In the genomic region with DNA sequence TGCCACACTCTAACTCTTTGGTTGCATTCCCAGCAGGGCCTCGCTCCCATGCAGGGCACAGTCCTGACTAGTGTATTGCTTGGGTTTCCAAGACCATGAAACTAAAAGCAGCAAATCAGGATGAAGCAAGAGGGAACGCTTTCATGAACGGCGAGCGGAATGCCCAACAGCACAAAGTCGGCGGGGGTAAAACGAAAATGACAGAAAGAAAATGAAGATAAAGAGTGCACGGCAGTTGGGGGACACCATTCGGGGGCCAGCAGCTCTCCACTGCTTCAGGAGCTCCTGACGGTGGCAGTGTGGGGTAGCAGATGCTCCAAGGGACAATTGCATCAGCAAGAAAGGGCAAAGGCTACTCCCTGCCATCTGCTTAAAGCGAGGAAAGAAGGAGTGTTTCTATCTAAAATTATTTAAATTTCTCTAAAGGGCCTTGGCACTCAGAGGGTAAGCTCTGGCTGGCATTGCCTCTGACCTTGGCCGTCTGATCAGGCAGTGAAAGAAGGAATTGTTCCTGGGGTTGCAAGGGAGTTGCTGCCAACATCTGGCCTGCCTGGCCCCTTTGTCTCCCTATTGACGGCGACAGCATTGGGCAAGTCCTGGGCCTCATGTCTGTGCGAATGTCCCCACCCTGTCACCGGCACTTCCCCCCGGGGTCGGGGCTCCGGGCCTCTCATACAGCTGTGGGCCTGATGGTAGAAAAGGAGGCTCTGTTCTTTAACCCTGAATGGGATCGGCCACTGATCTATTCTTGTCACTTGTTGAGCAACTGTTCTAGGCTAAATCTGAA, we compare ENCODE assay signal across 1 cellular context.
TF ChIP-seq lines count a peak whose summit lies in the region.

No MANE protein-coding gene starts in this region.

TF ChIP-seq in HepG2, 621 proteins besides CTCF, POLR2A, EP300 and RAD21 (continued from another document and continues in another):
- TF ChIP-seq, protein P1, sequence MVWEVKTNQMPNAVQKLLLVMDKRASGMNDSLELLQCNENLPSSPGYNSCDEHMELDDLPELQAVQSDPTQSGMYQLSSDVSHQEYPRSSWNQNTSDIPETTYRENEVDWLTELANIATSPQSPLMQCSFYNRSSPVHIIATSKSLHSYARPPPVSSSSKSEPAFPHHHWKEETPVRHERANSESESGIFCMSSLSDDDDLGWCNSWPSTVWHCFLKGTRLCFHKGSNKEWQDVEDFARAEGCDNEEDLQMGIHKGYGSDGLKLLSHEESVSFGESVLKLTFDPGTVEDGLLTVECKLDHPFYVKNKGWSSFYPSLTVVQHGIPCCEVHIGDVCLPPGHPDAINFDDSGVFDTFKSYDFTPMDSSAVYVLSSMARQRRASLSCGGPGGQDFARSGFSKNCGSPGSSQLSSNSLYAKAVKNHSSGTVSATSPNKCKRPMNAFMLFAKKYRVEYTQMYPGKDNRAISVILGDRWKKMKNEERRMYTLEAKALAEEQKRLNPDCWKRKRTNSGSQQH (CRISPR knock-in tag; IDR thresholded peaks at IDR 0.05; ENCODE audit: low read depth) = no peak
- TF ChIP-seq ZSCAN30 (CRISPR knock-in tag; IDR thresholded peaks at IDR 0.05) (no peak), ZNF383 (CRISPR knock-in tag; IDR thresholded peaks at IDR 0.05; ENCODE audit: borderline replicate concordance) (no peak), CBFB (CRISPR knock-in tag; IDR thresholded peaks at IDR 0.05) (no peak; the same call in 1 of the 2 replicates), ZNF678 (CRISPR knock-in tag; IDR thresholded peaks at IDR 0.05) (no peak), ZNF607 (CRISPR knock-in tag; IDR thresholded peaks at IDR 0.05; ENCODE audit: borderline replicate concordance) (no peak), EHMT2 (IDR thresholded peaks at IDR 0.05; ENCODE audit: borderline replicate concordance, low read depth, low read length) (no peak), SRF (IDR thresholded peaks at IDR 0.05; ENCODE audit: low read depth, low read length) (no peak), CBX2 (IDR thresholded peaks at IDR 0.05; ENCODE audit: low read depth, low read length) (no peak), CBX2 (CRISPR knock-in tag; IDR thresholded peaks at IDR 0.05; ENCODE audit: low read depth) (no peak), GTF3A (CRISPR knock-in tag; conservative IDR thresholded peaks at IDR 0.05) (no peak), ZNF772 (CRISPR knock-in tag; IDR thresholded peaks at IDR 0.05) (no peak), NRL (CRISPR knock-in tag; IDR thresholded peaks at IDR 0.05; ENCODE audit: borderline replicate concordance) (peak; percentile 93), ZNF746 (CRISPR knock-in tag; IDR thresholded peaks at IDR 0.05) (no peak), ZNF556 (CRISPR knock-in tag; IDR thresholded peaks at IDR 0.05; ENCODE audit: borderline replicate concordance) (no peak), ZNF138 (CRISPR knock-in tag; IDR thresholded peaks at IDR 0.05; ENCODE audit: low read depth) (no peak), MATR3 (CRISPR knock-in tag; IDR thresholded peaks at IDR 0.05) (no peak), RFXAP (CRISPR knock-in tag; IDR thresholded peaks at IDR 0.05; ENCODE audit: borderline replicate concordance) (no peak), REL (CRISPR knock-in tag; conservative IDR thresholded peaks at IDR 0.05) (no peak), ZEB1 (IDR thresholded peaks at IDR 0.05; ENCODE audit: insufficient replicate concordance, low read depth) (no peak), FOXM1 (CRISPR knock-in tag; IDR thresholded peaks at IDR 0.05) (no peak), FOXJ3 (CRISPR knock-in tag; IDR thresholded peaks at IDR 0.05; ENCODE audit: borderline replicate concordance) (peak; percentile 15; the same call in 1 of the 2 replicates), ZNF292 (CRISPR knock-in tag; IDR thresholded peaks at IDR 0.05; ENCODE audit: borderline replicate concordance, low read depth) (no peak), KDM5B (CRISPR knock-in tag; IDR thresholded peaks at IDR 0.05; ENCODE audit: borderline replicate concordance) (no peak), BRCA1 (CRISPR knock-in tag; IDR thresholded peaks at IDR 0.05) (no peak), ERF (CRISPR knock-in tag; IDR thresholded peaks at IDR 0.05) (no peak), SRY (CRISPR knock-in tag; IDR thresholded peaks at IDR 0.05) (no peak), ZNF547 (CRISPR knock-in tag; IDR thresholded peaks at IDR 0.05) (peak; percentile 73; the same call in 1 of the 2 replicates), ATF7-NPFF (CRISPR knock-in tag; IDR thresholded peaks at IDR 0.05; ENCODE audit: low read depth) (no peak), ZBTB8A (CRISPR knock-in tag; IDR thresholded peaks at IDR 0.05; ENCODE audit: borderline replicate concordance, low read depth) (no peak), SNAPC2 (CRISPR knock-in tag; IDR thresholded peaks at IDR 0.05) (no peak), ZBTB42 (CRISPR knock-in tag; IDR thresholded peaks at IDR 0.05) (no peak), CREB1 (IDR thresholded peaks at IDR 0.05) (no peak), CREB1 (CRISPR knock-in tag; IDR thresholded peaks at IDR 0.05) (no peak), GATA4 (IDR thresholded peaks at IDR 0.05; ENCODE audit: borderline replicate concordance, low read depth) (no peak), SRSF1 (optimal IDR thresholded peaks at IDR 0.05; ENCODE audit: low read depth, low read length) (no peak), PTBP1 (IDR thresholded peaks at IDR 0.05; ENCODE audit: low read depth, low read length, poor library complexity, severe bottlenecking) (no peak), NFYC (CRISPR knock-in tag; IDR thresholded peaks at IDR 0.05) (no peak), ZNF615 (CRISPR knock-in tag; IDR thresholded peaks at IDR 0.05; ENCODE audit: borderline replicate concordance) (no peak), ZNF558 (CRISPR knock-in tag; IDR thresholded peaks at IDR 0.05; ENCODE audit: borderline replicate concordance) (no peak), ZNF619 (CRISPR knock-in tag; IDR thresholded peaks at IDR 0.05) (no peak), ZKSCAN5 (CRISPR knock-in tag; IDR thresholded peaks at IDR 0.05) (no peak), ZNF180 (CRISPR knock-in tag; IDR thresholded peaks at IDR 0.05; ENCODE audit: borderline replicate concordance, low read depth) (no peak)
- TF ChIP-seq, protein P2, sequence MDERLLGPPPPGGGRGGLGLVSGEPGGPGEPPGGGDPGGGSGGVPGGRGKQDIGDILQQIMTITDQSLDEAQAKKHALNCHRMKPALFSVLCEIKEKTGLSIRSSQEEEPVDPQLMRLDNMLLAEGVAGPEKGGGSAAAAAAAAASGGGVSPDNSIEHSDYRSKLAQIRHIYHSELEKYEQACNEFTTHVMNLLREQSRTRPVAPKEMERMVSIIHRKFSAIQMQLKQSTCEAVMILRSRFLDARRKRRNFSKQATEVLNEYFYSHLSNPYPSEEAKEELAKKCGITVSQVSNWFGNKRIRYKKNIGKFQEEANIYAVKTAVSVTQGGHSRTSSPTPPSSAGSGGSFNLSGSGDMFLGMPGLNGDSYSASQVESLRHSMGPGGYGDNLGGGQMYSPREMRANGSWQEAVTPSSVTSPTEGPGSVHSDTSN (CRISPR knock-in tag; IDR thresholded peaks at IDR 0.05) = no peak
- TF ChIP-seq, protein P3, sequence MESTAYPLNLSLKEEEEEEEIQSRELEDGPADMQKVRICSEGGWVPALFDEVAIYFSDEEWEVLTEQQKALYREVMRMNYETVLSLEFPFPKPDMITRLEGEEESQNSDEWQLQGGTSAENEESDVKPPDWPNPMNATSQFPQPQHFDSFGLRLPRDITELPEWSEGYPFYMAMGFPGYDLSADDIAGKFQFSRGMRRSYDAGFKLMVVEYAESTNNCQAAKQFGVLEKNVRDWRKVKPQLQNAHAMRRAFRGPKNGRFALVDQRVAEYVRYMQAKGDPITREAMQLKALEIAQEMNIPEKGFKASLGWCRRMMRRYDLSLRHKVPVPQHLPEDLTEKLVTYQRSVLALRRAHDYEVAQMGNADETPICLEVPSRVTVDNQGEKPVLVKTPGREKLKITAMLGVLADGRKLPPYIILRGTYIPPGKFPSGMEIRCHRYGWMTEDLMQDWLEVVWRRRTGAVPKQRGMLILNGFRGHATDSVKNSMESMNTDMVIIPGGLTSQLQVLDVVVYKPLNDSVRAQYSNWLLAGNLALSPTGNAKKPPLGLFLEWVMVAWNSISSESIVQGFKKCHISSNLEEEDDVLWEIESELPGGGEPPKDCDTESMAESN (CRISPR knock-in tag; conservative IDR thresholded peaks at IDR 0.05) = no peak
- TF ChIP-seq, protein P4, sequence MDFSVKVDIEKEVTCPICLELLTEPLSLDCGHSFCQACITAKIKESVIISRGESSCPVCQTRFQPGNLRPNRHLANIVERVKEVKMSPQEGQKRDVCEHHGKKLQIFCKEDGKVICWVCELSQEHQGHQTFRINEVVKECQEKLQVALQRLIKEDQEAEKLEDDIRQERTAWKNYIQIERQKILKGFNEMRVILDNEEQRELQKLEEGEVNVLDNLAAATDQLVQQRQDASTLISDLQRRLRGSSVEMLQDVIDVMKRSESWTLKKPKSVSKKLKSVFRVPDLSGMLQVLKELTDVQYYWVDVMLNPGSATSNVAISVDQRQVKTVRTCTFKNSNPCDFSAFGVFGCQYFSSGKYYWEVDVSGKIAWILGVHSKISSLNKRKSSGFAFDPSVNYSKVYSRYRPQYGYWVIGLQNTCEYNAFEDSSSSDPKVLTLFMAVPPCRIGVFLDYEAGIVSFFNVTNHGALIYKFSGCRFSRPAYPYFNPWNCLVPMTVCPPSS (IDR thresholded peaks at IDR 0.05) = no peak
- TF ChIP-seq, protein P5, sequence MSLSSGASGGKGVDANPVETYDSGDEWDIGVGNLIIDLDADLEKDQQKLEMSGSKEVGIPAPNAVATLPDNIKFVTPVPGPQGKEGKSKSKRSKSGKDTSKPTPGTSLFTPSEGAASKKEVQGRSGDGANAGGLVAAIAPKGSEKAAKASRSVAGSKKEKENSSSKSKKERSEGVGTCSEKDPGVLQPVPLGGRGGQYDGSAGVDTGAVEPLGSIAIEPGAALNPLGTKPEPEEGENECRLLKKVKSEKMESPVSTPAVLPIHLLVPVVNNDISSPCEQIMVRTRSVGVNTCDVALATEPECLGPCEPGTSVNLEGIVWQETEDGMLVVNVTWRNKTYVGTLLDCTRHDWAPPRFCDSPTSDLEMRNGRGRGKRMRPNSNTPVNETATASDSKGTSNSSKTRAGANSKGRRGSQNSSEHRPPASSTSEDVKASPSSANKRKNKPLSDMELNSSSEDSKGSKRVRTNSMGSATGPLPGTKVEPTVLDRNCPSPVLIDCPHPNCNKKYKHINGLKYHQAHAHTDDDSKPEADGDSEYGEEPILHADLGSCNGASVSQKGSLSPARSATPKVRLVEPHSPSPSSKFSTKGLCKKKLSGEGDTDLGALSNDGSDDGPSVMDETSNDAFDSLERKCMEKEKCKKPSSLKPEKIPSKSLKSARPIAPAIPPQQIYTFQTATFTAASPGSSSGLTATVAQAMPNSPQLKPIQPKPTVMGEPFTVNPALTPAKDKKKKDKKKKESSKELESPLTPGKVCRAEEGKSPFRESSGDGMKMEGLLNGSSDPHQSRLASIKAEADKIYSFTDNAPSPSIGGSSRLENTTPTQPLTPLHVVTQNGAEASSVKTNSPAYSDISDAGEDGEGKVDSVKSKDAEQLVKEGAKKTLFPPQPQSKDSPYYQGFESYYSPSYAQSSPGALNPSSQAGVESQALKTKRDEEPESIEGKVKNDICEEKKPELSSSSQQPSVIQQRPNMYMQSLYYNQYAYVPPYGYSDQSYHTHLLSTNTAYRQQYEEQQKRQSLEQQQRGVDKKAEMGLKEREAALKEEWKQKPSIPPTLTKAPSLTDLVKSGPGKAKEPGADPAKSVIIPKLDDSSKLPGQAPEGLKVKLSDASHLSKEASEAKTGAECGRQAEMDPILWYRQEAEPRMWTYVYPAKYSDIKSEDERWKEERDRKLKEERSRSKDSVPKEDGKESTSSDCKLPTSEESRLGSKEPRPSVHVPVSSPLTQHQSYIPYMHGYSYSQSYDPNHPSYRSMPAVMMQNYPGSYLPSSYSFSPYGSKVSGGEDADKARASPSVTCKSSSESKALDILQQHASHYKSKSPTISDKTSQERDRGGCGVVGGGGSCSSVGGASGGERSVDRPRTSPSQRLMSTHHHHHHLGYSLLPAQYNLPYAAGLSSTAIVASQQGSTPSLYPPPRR (CRISPR knock-in tag; IDR thresholded peaks at IDR 0.05; ENCODE audit: borderline replicate concordance) = no peak
- TF ChIP-seq, protein P6, sequence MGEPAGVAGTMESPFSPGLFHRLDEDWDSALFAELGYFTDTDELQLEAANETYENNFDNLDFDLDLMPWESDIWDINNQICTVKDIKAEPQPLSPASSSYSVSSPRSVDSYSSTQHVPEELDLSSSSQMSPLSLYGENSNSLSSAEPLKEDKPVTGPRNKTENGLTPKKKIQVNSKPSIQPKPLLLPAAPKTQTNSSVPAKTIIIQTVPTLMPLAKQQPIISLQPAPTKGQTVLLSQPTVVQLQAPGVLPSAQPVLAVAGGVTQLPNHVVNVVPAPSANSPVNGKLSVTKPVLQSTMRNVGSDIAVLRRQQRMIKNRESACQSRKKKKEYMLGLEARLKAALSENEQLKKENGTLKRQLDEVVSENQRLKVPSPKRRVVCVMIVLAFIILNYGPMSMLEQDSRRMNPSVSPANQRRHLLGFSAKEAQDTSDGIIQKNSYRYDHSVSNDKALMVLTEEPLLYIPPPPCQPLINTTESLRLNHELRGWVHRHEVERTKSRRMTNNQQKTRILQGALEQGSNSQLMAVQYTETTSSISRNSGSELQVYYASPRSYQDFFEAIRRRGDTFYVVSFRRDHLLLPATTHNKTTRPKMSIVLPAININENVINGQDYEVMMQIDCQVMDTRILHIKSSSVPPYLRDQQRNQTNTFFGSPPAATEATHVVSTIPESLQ (CRISPR knock-in tag; conservative IDR thresholded peaks at IDR 0.05) = no peak
- TF ChIP-seq, protein P7, sequence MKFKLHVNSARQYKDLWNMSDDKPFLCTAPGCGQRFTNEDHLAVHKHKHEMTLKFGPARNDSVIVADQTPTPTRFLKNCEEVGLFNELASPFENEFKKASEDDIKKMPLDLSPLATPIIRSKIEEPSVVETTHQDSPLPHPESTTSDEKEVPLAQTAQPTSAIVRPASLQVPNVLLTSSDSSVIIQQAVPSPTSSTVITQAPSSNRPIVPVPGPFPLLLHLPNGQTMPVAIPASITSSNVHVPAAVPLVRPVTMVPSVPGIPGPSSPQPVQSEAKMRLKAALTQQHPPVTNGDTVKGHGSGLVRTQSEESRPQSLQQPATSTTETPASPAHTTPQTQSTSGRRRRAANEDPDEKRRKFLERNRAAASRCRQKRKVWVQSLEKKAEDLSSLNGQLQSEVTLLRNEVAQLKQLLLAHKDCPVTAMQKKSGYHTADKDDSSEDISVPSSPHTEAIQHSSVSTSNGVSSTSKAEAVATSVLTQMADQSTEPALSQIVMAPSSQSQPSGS (CRISPR knock-in tag; IDR thresholded peaks at IDR 0.05) = peak; percentile 66; the same call in 1 of the 2 replicates
- TF ChIP-seq, protein P8, sequence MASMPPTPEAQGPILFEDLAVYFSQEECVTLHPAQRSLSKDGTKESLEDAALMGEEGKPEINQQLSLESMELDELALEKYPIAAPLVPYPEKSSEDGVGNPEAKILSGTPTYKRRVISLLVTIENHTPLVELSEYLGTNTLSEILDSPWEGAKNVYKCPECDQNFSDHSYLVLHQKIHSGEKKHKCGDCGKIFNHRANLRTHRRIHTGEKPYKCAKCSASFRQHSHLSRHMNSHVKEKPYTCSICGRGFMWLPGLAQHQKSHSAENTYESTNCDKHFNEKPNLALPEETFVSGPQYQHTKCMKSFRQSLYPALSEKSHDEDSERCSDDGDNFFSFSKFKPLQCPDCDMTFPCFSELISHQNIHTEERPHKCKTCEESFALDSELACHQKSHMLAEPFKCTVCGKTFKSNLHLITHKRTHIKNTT (CRISPR knock-in tag; IDR thresholded peaks at IDR 0.05) = no peak
